In genomic region chrY:15594179-15594578, GRCh38 we compare ENCODE assay signal across 25 cellular contexts.
A peak's percentile ranks its signal among the peaks of the same experiment; 100 is the strongest.
DNase-seq lines count a peak whose midpoint lies in the region; ATAC-seq and TF ChIP-seq lines count a peak whose summit lies in the region.
"Had no signal": no experiment of that assay in that cellular context is flagged by ENCODE, and none has a peak within 500 bp of the region (broad histone marks: within the 10 kb centered on the region; RNA-seq: fewer than 3 reads in every experiment).

No MANE protein-coding gene starts in this region.

- H3K4me3 ChIP-seq in BJ (ENCODE audit: low read depth, low read length) (no peak overlapping the region), OCI-LY7 (ENCODE audit: low read depth, low read length, poor library complexity, severe bottlenecking) (no peak overlapping the region), ovary (no peak overlapping the region)
- H3K4me3 ChIP-seq: A549, GM12878, HAP-1, K562 had no signal

- DNase-seq in BJ (ENCODE audit: low read depth) (no peak), OCI-LY7 (ENCODE audit: low spot score) (peak; percentile 39), foreskin keratinocyte (no peak), ovary (no peak), ecto neural progenitor cell (ENCODE audit: low spot score) (no peak), NCI-H1105 (lab: John Stamatoyannopoulos, UW) (no peak)
- DNase-seq in activated CD8-positive, alpha-beta memory T cell treated with anti-CD3 and anti-CD28 coated beads for 24 hours = no peak
- DNase-seq: CD8-positive, alpha-beta memory T cell; DMS 273 treated with DMSO at 0.1 percent for 48 hours; DMS79; GDM1; Kasumi-1; MV-4-11; NCI-H1105 treated with DMSO at 0.1 percent for 48 hours; NCI-H146; NCI-H1930; NCI-H446; NCI-H524 treated with DMSO at 0.1 percent for 48 hours; NCI-H774; RPMI8226; SHP77 had no signal

- CTCF ChIA-PET in BJ (lab: Yijun Ruan, JAX) = no interaction called here
- CTCF ChIA-PET in OCI-LY7 (lab: Charles Lee; ENCODE audit: unreplicated experiment) = no interaction called here

- no peak overlapping the region for H2AFZ ChIP-seq in OCI-LY7 (ENCODE audit: low read length)

- no peaks in the 10 kb centered on the region for H3K9me2 ChIP-seq in OCI-LY7 (ENCODE audit: insufficient read depth, low read length)

- TF ChIP-seq CTCF in BJ (IDR thresholded peaks at IDR 0.05; ENCODE audit: insufficient read depth, low read depth, low read length) = peak; percentile 9; the same call in 1 of the 2 replicates
- TF ChIP-seq CTCF in OCI-LY7 (conservative IDR thresholded peaks at IDR 0.05; ENCODE audit: low read length) = peak; percentile 69
- peak; percentile 23 for TF ChIP-seq CTCF in foreskin keratinocyte (conservative IDR thresholded peaks at IDR 0.05)
- no peak for TF ChIP-seq CTCF in ovary (IDR thresholded peaks at IDR 0.05)

- H3K4me1 ChIP-seq in OCI-LY7 (ENCODE audit: insufficient read depth, low read length, poor library complexity, severe bottlenecking) (peaks cover 9% of the 10 kb centered on the region), foreskin keratinocyte (no peaks in the 10 kb centered on the region), ovary (ENCODE audit: insufficient read depth) (no peaks in the 10 kb centered on the region)
- H3K4me1 ChIP-seq: A549, HAP-1 had no signal

- H3K9me3 ChIP-seq in OCI-LY7 (ENCODE audit: low read length) (no peaks in the 10 kb centered on the region), ovary (no peaks in the 10 kb centered on the region)
- H3K9me3 ChIP-seq: A549, HAP-1 had no signal

- POLR2A ChIA-PET in BJ (lab: Charles Lee) (no interaction called here), OCI-LY7 (lab: Charles Lee) (no interaction called here)

- H3K4me2 ChIP-seq in OCI-LY7 (ENCODE audit: low read length) = no peak overlapping the region
- H3K4me2 ChIP-seq: A549 had no signal

- peak; percentile 18 for ATAC-seq in foreskin keratinocyte
- ATAC-seq: A549, GM12878, K562 had no signal

- TF ChIP-seq EP300 in ovary (IDR thresholded peaks at IDR 0.05) = no peak

- WGBS in ovary, 3 donors = no CpG with 5 or more reads among the region's 3 CpGs

- intact Hi-C loops in OCI-LY7 (cut with micrococcal nuclease; ENCODE audit: unreplicated experiment) (no loop called here), ovary (cut with DNase I) (no loop called here)

- H3K79me2 ChIP-seq in OCI-LY7 (ENCODE audit: insufficient read depth, low read depth, low read length) = no peaks in the 10 kb centered on the region

- no TSS peak for BruUV-seq in OCI-LY7 (replicated peaks; lab: Mats Ljungman, UMichigan)

- H3K36me3 ChIP-seq in BJ (ENCODE audit: control insufficient read depth, insufficient read depth, low read length) = no peaks in the 10 kb centered on the region
- H3K36me3 ChIP-seq in OCI-LY7 (ENCODE audit: insufficient read depth, low read length) = no peaks in the 10 kb centered on the region
- H3K36me3 ChIP-seq in ovary = no peaks in the 10 kb centered on the region
- H3K36me3 ChIP-seq: HAP-1 had no signal

- H3K27ac ChIP-seq in OCI-LY7 (ENCODE audit: low read depth, low read length, poor library complexity, severe bottlenecking) (no peak overlapping the region), foreskin keratinocyte (peak overlapping the region; percentile 55), ovary (no peak overlapping the region)
- H3K27ac ChIP-seq: A549 had no signal

- TF ChIP-seq POLR2A in ovary (IDR thresholded peaks at IDR 0.05) = no peak

- no peaks in the 10 kb centered on the region for H3K27me3 ChIP-seq in BJ (ENCODE audit: control insufficient read depth, insufficient read depth, low read length)
- no peaks in the 10 kb centered on the region for H3K27me3 ChIP-seq in foreskin keratinocyte
- H3K27me3 ChIP-seq in ovary = no peaks in the 10 kb centered on the region

- H4K20me1 ChIP-seq in OCI-LY7 (ENCODE audit: insufficient read depth, low read length) = no peaks in the 10 kb centered on the region

Comparison
In these comparisons a context has a peak if more than half of its experiments do, and no peak if none do; other contexts are left out.
1. CTCF ChIP-seq: peak in BJ (single experiment), OCI-LY7 (single experiment) and foreskin keratinocyte (single experiment); none in ovary (0 of 3).